1 cellular context compared by ENCODE assay signal in genomic region chr2:26479131-26479970, GRCh38.
TF ChIP-seq lines count a peak whose summit lies in the region.

No MANE protein-coding gene starts in this region.

TF ChIP-seq in H1, 55 proteins besides CTCF, POLR2A, EP300 and RAD21:
- TF ChIP-seq, protein P1, sequence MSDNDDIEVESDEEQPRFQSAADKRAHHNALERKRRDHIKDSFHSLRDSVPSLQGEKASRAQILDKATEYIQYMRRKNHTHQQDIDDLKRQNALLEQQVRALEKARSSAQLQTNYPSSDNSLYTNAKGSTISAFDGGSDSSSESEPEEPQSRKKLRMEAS (IDR thresholded peaks at IDR 0.05): no peak
- TF ChIP-seq SP2 (IDR thresholded peaks at IDR 0.05; ENCODE audit: low read length) (no peak), EGR1 (IDR thresholded peaks at IDR 0.05; ENCODE audit: borderline replicate concordance, low read depth, low read length) (no peak), NRF1 (IDR thresholded peaks at IDR 0.05; ENCODE audit: low read depth, low read length) (no peak), CBX5 (IDR thresholded peaks at IDR 0.05; ENCODE audit: low read depth, low read length) (no peak), TEAD4 (IDR thresholded peaks at IDR 0.05; ENCODE audit: low read depth, low read length) (no peak), MAFK (IDR thresholded peaks at IDR 0.05; ENCODE audit: low read depth, low read length) (no peak), BACH1 (IDR thresholded peaks at IDR 0.05; ENCODE audit: low read length) (no peak), CTBP2 (IDR thresholded peaks at IDR 0.05; ENCODE audit: borderline replicate concordance, insufficient read depth, insufficient read length, low read length) (no peak), JUN (IDR thresholded peaks at IDR 0.05; ENCODE audit: low read depth, low read length) (no peak)
